In the genomic region with DNA sequence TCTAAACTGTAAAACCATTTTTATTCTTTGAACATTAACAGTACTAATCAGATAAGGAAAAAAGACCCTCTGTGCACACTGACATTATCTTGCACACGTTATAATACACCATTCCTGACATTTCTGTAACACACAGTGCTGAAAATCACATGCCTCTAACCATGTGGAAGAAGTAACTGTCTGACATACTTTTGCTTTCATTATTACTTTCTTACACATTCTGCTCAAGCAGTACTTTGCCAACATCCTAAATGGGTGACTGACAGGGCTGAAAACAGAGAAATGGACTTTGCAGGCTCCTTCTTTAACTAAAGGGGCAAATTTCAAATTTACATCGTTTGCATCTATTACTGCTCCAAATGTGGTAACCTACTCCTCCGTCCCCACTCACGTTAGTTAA, we compare ENCODE assay signal across 8 cellular contexts. TPM values are rescaled to one million over a fixed set of nuclear protein-coding genes. Genes with fewer than 3 reads are reported as not detected.
DNase-seq lines count a peak whose midpoint lies in the region; ATAC-seq and TF ChIP-seq lines count a peak whose summit lies in the region.
"Had no signal": no experiment of that assay in that cellular context is flagged by ENCODE, and none has a peak within 500 bp of the region (broad histone marks: within the 10 kb centered on the region; RNA-seq: fewer than 3 reads in every experiment).

No MANE protein-coding gene starts in this region.

- no peak overlapping the region for H3K4me2 ChIP-seq in mesenchymal stem cell (ENCODE audit: low read length, poor library complexity, severe bottlenecking)

- no peak overlapping the region for H3K23ac ChIP-seq in mesenchymal stem cell (ENCODE audit: low read length in 2 of 2)

- POLR2A ChIA-PET in HEK293T (lab: Yijun Ruan, JAX), result no interaction called here

- no peak for TF ChIP-seq CTCF in coronary artery (IDR thresholded peaks at IDR 0.05)

- no peak overlapping the region for H3K27ac ChIP-seq in mesenchymal stem cell (ENCODE audit: low read length, poor library complexity, severe bottlenecking)
- H3K27ac ChIP-seq in coronary artery, result no peak overlapping the region
- H3K27ac ChIP-seq: esophagus squamous epithelium had no signal

- peaks cover 20 to 27% of the 10 kb centered on the region in 2 experiments for H3K36me3 ChIP-seq in mesenchymal stem cell (ENCODE audit: control insufficient read depth in 1 of 2, insufficient read depth in 2 of 2, low read depth in 1 of 2, low read length in 2 of 2)

- WGBS in mesenchymal stem cell, result 56% methylated on average over 4 of the region's 4 CpGs

- H2BK12ac ChIP-seq in mesenchymal stem cell (ENCODE audit: low read length in 2 of 2), result no peak overlapping the region

- peak overlapping the region; percentile 17 for H3K9ac ChIP-seq in mesenchymal stem cell (ENCODE audit: low read length)

- no peak overlapping the region for H3K4ac ChIP-seq in mesenchymal stem cell (ENCODE audit: low read depth in 1 of 2, low read length in 2 of 2)

- H2BK120ac ChIP-seq in mesenchymal stem cell (ENCODE audit: low read depth, low read length), result no peak overlapping the region

- H2BK5ac ChIP-seq in mesenchymal stem cell (ENCODE audit: low read depth, low read length, poor library complexity, severe bottlenecking), result no peak overlapping the region

- ATAC-seq in GM18907 (IDR thresholded peaks at IDR 0.05; ENCODE audit: unreplicated experiment), result peak; percentile 97
- ATAC-seq in GM21737 (IDR thresholded peaks at IDR 0.05; ENCODE audit: unreplicated experiment), result peak; percentile 91
- peak; percentile 99 for ATAC-seq in HG03565 (IDR thresholded peaks at IDR 0.05; ENCODE audit: unreplicated experiment)

- no peak overlapping the region for H2AFZ ChIP-seq in mesenchymal stem cell (ENCODE audit: low read depth, low read length)

- H4K91ac ChIP-seq in mesenchymal stem cell (ENCODE audit: low read length), result no peak overlapping the region

- H2BK15ac ChIP-seq in mesenchymal stem cell (ENCODE audit: low read depth, poor library complexity, severe bottlenecking), result no peak overlapping the region

- H3K4me1 ChIP-seq in mesenchymal stem cell (ENCODE audit: control insufficient read depth, insufficient read depth, low read depth, low read length), result no peaks in the 10 kb centered on the region
- H3K4me1 ChIP-seq: esophagus squamous epithelium had no signal

- no peak overlapping the region for H2AK5ac ChIP-seq in mesenchymal stem cell (ENCODE audit: low read length, severe bottlenecking)

- no peak overlapping the region for H4K8ac ChIP-seq in mesenchymal stem cell (ENCODE audit: low read length)

- H3K18ac ChIP-seq in mesenchymal stem cell (ENCODE audit: low read depth in 1 of 2, low read length in 2 of 2), result no peak overlapping the region

- H3K27me3 ChIP-seq in mesenchymal stem cell (ENCODE audit: control insufficient read depth in 1 of 2, insufficient read depth in 1 of 2, low read length in 2 of 2), result no peaks in the 10 kb centered on the region
- H3K27me3 ChIP-seq: esophagus squamous epithelium had no signal

- no peak overlapping the region for H3K4me3 ChIP-seq in mesenchymal stem cell (ENCODE audit: insufficient read depth in 1 of 2, low read depth in 1 of 2, low read length in 2 of 2)
- no peak overlapping the region for H3K4me3 ChIP-seq in coronary artery
- H3K4me3 ChIP-seq: esophagus squamous epithelium had no signal

- no peak overlapping the region for H3K14ac ChIP-seq in mesenchymal stem cell (ENCODE audit: low read length in 2 of 2)

- no peaks in the 10 kb centered on the region for H3K79me1 ChIP-seq in mesenchymal stem cell (replicated peaks; ENCODE audit: low read length, poor library complexity, severe bottlenecking)

- no peaks in the 10 kb centered on the region for H3K9me3 ChIP-seq in mesenchymal stem cell (ENCODE audit: control insufficient read depth, low read length)
- H3K9me3 ChIP-seq: esophagus squamous epithelium had no signal

- DNase-seq in mesenchymal stem cell, result peak; percentile 30
- no peak for DNase-seq in DMS153 (lab: John Stamatoyannopoulos, UW)
- DNase-seq in coronary artery (ENCODE audit: low spot score), result no peak
- DNase-seq in HEK293T (ENCODE audit: extremely low spot score), result no peak
- DNase-seq: esophagus squamous epithelium had no signal

- CTCF ChIA-PET in HEK293T (lab: Yijun Ruan, JAX), result no interaction called here

TF ChIP-seq in HEK293T, 16 proteins besides CTCF, POLR2A, EP300 and RAD21:
- TF ChIP-seq, protein P1, sequence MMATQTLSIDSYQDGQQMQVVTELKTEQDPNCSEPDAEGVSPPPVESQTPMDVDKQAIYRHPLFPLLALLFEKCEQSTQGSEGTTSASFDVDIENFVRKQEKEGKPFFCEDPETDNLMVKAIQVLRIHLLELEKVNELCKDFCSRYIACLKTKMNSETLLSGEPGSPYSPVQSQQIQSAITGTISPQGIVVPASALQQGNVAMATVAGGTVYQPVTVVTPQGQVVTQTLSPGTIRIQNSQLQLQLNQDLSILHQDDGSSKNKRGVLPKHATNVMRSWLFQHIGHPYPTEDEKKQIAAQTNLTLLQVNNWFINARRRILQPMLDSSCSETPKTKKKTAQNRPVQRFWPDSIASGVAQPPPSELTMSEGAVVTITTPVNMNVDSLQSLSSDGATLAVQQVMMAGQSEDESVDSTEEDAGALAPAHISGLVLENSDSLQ (IDR thresholded peaks at IDR 0.05), result no peak
- TF ChIP-seq FOXK2 (IDR thresholded peaks at IDR 0.05) (no peak), BHLHE40 (IDR thresholded peaks at IDR 0.05; ENCODE audit: borderline replicate concordance) (no peak), TARDBP (IDR thresholded peaks at IDR 0.05) (no peak), CTBP1 (IDR thresholded peaks at IDR 0.05; ENCODE audit: borderline replicate concordance) (no peak), FOXM1 (IDR thresholded peaks at IDR 0.05; ENCODE audit: borderline replicate concordance) (no peak), ELF4 (IDR thresholded peaks at IDR 0.05) (no peak)

RNA-seq across cellular contexts. Expression of a gene that starts 22.8 kb away (rescaled TPM):
- polyA plus RNA-seq in mesenchymal stem cell (2013, experiment 1 of 2), result not detected
- polyA plus RNA-seq in mesenchymal stem cell (2013, experiment 2 of 2), result not detected
